Comparison of ENCODE assay signal across 1 cellular context in the genomic region with DNA sequence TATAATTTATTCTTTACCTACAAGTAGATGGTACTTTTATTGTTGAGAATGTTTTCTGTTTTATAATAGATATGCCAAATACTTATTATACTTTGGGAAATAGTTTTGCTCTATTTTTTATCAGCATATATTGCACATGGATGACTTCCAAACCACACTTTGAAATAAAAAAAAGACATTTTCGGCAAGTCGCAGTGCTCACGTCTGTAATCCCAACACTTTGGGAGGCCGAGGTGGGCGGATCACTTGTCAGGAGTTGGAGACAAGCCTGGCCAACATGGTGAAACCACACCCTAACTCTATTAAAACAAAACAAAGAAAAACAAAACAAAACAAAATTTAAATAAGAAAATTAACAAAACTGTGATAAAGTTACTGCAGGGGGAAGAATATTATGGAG.
TF ChIP-seq lines count a peak whose summit lies in the region.

No MANE protein-coding gene starts in this region.

TF ChIP-seq in K562, 482 proteins besides CTCF, POLR2A, EP300 and RAD21 (continued from another document):
- TF ChIP-seq, protein P1, sequence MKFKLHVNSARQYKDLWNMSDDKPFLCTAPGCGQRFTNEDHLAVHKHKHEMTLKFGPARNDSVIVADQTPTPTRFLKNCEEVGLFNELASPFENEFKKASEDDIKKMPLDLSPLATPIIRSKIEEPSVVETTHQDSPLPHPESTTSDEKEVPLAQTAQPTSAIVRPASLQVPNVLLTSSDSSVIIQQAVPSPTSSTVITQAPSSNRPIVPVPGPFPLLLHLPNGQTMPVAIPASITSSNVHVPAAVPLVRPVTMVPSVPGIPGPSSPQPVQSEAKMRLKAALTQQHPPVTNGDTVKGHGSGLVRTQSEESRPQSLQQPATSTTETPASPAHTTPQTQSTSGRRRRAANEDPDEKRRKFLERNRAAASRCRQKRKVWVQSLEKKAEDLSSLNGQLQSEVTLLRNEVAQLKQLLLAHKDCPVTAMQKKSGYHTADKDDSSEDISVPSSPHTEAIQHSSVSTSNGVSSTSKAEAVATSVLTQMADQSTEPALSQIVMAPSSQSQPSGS (CRISPR knock-in tag; IDR thresholded peaks at IDR 0.05): no peak
- TF ChIP-seq, protein P2, sequence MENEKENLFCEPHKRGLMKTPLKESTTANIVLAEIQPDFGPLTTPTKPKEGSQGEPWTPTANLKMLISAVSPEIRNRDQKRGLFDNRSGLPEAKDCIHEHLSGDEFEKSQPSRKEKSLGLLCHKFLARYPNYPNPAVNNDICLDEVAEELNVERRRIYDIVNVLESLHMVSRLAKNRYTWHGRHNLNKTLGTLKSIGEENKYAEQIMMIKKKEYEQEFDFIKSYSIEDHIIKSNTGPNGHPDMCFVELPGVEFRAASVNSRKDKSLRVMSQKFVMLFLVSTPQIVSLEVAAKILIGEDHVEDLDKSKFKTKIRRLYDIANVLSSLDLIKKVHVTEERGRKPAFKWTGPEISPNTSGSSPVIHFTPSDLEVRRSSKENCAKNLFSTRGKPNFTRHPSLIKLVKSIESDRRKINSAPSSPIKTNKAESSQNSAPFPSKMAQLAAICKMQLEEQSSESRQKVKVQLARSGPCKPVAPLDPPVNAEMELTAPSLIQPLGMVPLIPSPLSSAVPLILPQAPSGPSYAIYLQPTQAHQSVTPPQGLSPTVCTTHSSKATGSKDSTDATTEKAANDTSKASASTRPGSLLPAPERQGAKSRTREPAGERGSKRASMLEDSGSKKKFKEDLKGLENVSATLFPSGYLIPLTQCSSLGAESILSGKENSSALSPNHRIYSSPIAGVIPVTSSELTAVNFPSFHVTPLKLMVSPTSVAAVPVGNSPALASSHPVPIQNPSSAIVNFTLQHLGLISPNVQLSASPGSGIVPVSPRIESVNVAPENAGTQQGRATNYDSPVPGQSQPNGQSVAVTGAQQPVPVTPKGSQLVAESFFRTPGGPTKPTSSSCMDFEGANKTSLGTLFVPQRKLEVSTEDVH (IDR thresholded peaks at IDR 0.05; ENCODE audit: low read depth, partially characterized antibody): no peak
- no peak for TF ChIP-seq ZNF57 (CRISPR knock-in tag; IDR thresholded peaks at IDR 0.05)
- TF ChIP-seq ZKSCAN8 (CRISPR knock-in tag; IDR thresholded peaks at IDR 0.05): no peak
- TF ChIP-seq ZKSCAN1 (IDR thresholded peaks at IDR 0.05; ENCODE audit: low read depth, low read length): no peak
- TF ChIP-seq NFE2L1 (tag; IDR thresholded peaks at IDR 0.05; ENCODE audit: borderline replicate concordance, low read depth): no peak
- TF ChIP-seq NBN (IDR thresholded peaks at IDR 0.05; ENCODE audit: low read depth): no peak
- no peak for TF ChIP-seq NCOA4 (IDR thresholded peaks at IDR 0.05; ENCODE audit: partially characterized antibody)
- no peak for TF ChIP-seq SIX5 (IDR thresholded peaks at IDR 0.05; ENCODE audit: borderline replicate concordance in 1 of 2, insufficient read depth in 1 of 2, low read depth in 1 of 2, low read length in 2 of 2)
- no peak for TF ChIP-seq ELF2 (CRISPR knock-in tag; IDR thresholded peaks at IDR 0.05)
- TF ChIP-seq, protein P3, sequence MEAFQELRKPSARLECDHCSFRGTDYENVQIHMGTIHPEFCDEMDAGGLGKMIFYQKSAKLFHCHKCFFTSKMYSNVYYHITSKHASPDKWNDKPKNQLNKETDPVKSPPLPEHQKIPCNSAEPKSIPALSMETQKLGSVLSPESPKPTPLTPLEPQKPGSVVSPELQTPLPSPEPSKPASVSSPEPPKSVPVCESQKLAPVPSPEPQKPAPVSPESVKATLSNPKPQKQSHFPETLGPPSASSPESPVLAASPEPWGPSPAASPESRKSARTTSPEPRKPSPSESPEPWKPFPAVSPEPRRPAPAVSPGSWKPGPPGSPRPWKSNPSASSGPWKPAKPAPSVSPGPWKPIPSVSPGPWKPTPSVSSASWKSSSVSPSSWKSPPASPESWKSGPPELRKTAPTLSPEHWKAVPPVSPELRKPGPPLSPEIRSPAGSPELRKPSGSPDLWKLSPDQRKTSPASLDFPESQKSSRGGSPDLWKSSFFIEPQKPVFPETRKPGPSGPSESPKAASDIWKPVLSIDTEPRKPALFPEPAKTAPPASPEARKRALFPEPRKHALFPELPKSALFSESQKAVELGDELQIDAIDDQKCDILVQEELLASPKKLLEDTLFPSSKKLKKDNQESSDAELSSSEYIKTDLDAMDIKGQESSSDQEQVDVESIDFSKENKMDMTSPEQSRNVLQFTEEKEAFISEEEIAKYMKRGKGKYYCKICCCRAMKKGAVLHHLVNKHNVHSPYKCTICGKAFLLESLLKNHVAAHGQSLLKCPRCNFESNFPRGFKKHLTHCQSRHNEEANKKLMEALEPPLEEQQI (IDR thresholded peaks at IDR 0.05): no peak
- TF ChIP-seq EHMT2 (IDR thresholded peaks at IDR 0.05): no peak
- TF ChIP-seq, protein P4, sequence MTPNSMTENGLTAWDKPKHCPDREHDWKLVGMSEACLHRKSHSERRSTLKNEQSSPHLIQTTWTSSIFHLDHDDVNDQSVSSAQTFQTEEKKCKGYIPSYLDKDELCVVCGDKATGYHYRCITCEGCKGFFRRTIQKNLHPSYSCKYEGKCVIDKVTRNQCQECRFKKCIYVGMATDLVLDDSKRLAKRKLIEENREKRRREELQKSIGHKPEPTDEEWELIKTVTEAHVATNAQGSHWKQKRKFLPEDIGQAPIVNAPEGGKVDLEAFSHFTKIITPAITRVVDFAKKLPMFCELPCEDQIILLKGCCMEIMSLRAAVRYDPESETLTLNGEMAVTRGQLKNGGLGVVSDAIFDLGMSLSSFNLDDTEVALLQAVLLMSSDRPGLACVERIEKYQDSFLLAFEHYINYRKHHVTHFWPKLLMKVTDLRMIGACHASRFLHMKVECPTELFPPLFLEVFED (CRISPR knock-in tag; conservative IDR thresholded peaks at IDR 0.05): no peak
TF ChIP-seq in K562: peak in this region for 0.
